2 cellular contexts compared by ENCODE assay signal in the genomic region with DNA sequence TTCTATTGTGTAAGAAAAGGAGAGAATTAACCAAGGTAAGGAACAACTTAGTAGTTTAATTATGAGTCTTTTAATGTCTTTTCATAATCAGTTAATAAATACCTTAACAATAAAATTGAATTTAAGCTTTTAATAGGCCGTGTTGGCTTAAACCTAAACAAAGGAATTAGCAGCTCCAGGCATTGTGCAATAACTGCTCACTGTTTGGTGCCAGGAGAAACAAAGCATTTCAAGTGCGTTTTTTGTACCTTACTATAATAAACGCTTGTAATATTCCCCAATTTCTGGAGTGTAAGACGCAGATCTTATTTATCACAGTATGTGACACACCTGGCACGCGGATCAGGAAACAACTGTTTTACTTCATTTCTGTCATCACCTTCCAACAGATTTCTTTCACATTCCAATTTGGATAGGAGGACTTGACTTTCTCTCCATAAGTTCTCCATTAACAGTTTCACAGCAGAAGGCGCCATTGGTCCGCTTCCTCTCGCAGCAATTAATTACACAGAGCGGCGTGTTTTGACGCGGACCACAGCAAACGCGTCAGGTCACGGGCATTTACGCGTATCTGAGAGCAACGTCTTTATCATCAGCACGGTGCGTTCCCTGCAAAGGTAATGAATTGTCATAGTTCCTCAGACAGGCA.
TF ChIP-seq lines count a peak whose summit lies in the region.

No MANE protein-coding gene starts in this region.

TF ChIP-seq in H1, 55 proteins besides CTCF, POLR2A, EP300 and RAD21:
- TF ChIP-seq CEBPB (IDR thresholded peaks at IDR 0.05; ENCODE audit: low read depth, low read length) (peak; percentile 81), EGR1 (IDR thresholded peaks at IDR 0.05; ENCODE audit: borderline replicate concordance, low read depth, low read length) (no peak)

TF ChIP-seq in GM12891, 5 proteins besides CTCF, POLR2A, EP300 and RAD21:
- TF ChIP-seq PAX5 (IDR thresholded peaks at IDR 0.05; ENCODE audit: insufficient read depth, low read length, severe bottlenecking): no peak
